1 cellular context compared by ENCODE assay signal in genomic region chr3:172595648-172596393, GRCh38.
TF ChIP-seq lines count a peak whose summit lies in the region.

No MANE protein-coding gene starts in this region.

TF ChIP-seq in Ishikawa, 13 proteins besides CTCF, POLR2A, EP300 and RAD21 (continued from another document):
- TF ChIP-seq, protein P1, sequence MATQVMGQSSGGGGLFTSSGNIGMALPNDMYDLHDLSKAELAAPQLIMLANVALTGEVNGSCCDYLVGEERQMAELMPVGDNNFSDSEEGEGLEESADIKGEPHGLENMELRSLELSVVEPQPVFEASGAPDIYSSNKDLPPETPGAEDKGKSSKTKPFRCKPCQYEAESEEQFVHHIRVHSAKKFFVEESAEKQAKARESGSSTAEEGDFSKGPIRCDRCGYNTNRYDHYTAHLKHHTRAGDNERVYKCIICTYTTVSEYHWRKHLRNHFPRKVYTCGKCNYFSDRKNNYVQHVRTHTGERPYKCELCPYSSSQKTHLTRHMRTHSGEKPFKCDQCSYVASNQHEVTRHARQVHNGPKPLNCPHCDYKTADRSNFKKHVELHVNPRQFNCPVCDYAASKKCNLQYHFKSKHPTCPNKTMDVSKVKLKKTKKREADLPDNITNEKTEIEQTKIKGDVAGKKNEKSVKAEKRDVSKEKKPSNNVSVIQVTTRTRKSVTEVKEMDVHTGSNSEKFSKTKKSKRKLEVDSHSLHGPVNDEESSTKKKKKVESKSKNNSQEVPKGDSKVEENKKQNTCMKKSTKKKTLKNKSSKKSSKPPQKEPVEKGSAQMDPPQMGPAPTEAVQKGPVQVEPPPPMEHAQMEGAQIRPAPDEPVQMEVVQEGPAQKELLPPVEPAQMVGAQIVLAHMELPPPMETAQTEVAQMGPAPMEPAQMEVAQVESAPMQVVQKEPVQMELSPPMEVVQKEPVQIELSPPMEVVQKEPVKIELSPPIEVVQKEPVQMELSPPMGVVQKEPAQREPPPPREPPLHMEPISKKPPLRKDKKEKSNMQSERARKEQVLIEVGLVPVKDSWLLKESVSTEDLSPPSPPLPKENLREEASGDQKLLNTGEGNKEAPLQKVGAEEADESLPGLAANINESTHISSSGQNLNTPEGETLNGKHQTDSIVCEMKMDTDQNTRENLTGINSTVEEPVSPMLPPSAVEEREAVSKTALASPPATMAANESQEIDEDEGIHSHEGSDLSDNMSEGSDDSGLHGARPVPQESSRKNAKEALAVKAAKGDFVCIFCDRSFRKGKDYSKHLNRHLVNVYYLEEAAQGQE (IDR thresholded peaks at IDR 0.05; ENCODE audit: low read depth) = no peak
